9 cellular contexts compared by ENCODE assay signal in genomic region chr18:36411745-36412168, GRCh38.
DNase-seq lines count a peak whose midpoint lies in the region; ATAC-seq, FAIRE-seq and TF ChIP-seq lines count a peak whose summit lies in the region.
"Had no signal": no experiment of that assay in that cellular context is flagged by ENCODE, and none has a peak within 500 bp of the region (broad histone marks: within the 10 kb centered on the region; RNA-seq: fewer than 3 reads in every experiment).

No MANE protein-coding gene starts in this region.

- no peak for ATAC-seq in GM21786 (IDR thresholded peaks at IDR 0.05; ENCODE audit: unreplicated experiment)

- 77 to 85% methylated on average over 3 of the region's 3 CpGs for WGBS in thyroid gland, 2 donors

- POLR2A ChIA-PET in BJ (lab: Charles Lee): no interaction called here

- TF ChIP-seq POLR2A in thyroid gland (IDR thresholded peaks at IDR 0.05): no peak

- no peak for FAIRE-seq in RCC 7860 (lab: Jason Lieb, UNC)

- DNase-seq in BJ (ENCODE audit: low read depth) (no peak), HCEC 1CT (peak; percentile 35), RCC 7860 (ENCODE audit: low spot score) (peak; percentile 33), left ventricle myocardium inferior (no peak), thyroid gland (no peak), DMS79 (lab: John Stamatoyannopoulos, UW) (no peak)
- no peak for DNase-seq in activated CD4-positive, alpha-beta T cell treated with anti-CD3 and anti-CD28 coated beads, Interleukin-2, amount 50 U/mL, for 48 hours

- H3K4me1 ChIP-seq in left ventricle myocardium inferior (peaks cover 61% of the 10 kb centered on the region), thyroid gland (no peaks in the 10 kb centered on the region)

- intact Hi-C loops in left ventricle myocardium inferior (cut with micrococcal nuclease): no loop called here
- intact Hi-C loops in thyroid gland (cut with DNase I): no loop called here

- H3K36me3 ChIP-seq in BJ (ENCODE audit: control insufficient read depth, insufficient read depth, low read length) (no peaks in the 10 kb centered on the region; the same call in 1 of the 2 replicates), left ventricle myocardium inferior (no peaks in the 10 kb centered on the region), thyroid gland (no peaks in the 10 kb centered on the region)

- H3K9me3 ChIP-seq in left ventricle myocardium inferior (replicated peaks) (no peaks in the 10 kb centered on the region), thyroid gland (no peaks in the 10 kb centered on the region)

- H3K27ac ChIP-seq in left ventricle myocardium inferior (replicated peaks): peak overlapping the region; percentile 37
- H3K27ac ChIP-seq in thyroid gland: no peak overlapping the region

- peak; percentile 45 for TF ChIP-seq CTCF in BJ (IDR thresholded peaks at IDR 0.05; ENCODE audit: insufficient read depth, low read depth, low read length)
- peak; percentile 16 for TF ChIP-seq CTCF in left ventricle myocardium inferior (IDR thresholded peaks at IDR 0.05; ENCODE audit: borderline replicate concordance)
- TF ChIP-seq CTCF in thyroid gland (IDR thresholded peaks at IDR 0.05): no peak

- H3K27me3 ChIP-seq in BJ (ENCODE audit: control insufficient read depth, insufficient read depth, low read length) (no peaks in the 10 kb centered on the region), left ventricle myocardium inferior (ENCODE audit: low read depth) (no peaks in the 10 kb centered on the region), thyroid gland (no peaks in the 10 kb centered on the region)

- CTCF ChIA-PET in BJ (lab: Yijun Ruan, JAX): interaction anchor here (0.6 to 1.8 kb wide), 11 partner anchors 8 to 232 kb away, joined by 3 to 7 read pairs (median 3); partner anchors contain the start of gene FHOD3

- H3K4me3 ChIP-seq in BJ (ENCODE audit: low read depth, low read length) (no peak overlapping the region), left ventricle myocardium inferior (no peak overlapping the region), thyroid gland (replicated peaks in 1 of 3) (no peak overlapping the region)
- H3K4me3 ChIP-seq: lung had no signal

Comparison
In these comparisons a context has a peak if more than half of its experiments do, and no peak if none do; other contexts are left out.
1. DNase-seq: peak in HCEC 1CT (single experiment) and RCC 7860 (single experiment); none in BJ (single experiment), left ventricle myocardium inferior (single experiment), activated CD4-positive, alpha-beta T cell treated with anti-CD3 and anti-CD28 coated beads, Interleukin-2, amount 50 U/mL, for 48 hours (0 of 2), thyroid gland (0 of 2) and DMS79 (single experiment).
2. CTCF ChIP-seq: peak in BJ (single experiment) and left ventricle myocardium inferior (single experiment); none in thyroid gland (0 of 6).